1 cellular context compared by ENCODE assay signal in genomic region chr4:10123227-10124101, GRCh38.
TF ChIP-seq lines count a peak whose summit lies in the region.

No MANE protein-coding gene starts in this region.

TF ChIP-seq in HepG2, 621 proteins besides CTCF, POLR2A, EP300 and RAD21 (continued from another document and continues in another):
- peak; percentile 61 for TF ChIP-seq PAXIP1 (CRISPR knock-in tag; conservative IDR thresholded peaks at IDR 0.05)
- 0 out of 2 replicates have a peak, but pooled peaks have one; percentile 67 for TF ChIP-seq ZNF276 (CRISPR knock-in tag; IDR thresholded peaks at IDR 0.05; ENCODE audit: low read depth)
- peak; percentile 58 for TF ChIP-seq PHF5A (CRISPR knock-in tag; IDR thresholded peaks at IDR 0.05; ENCODE audit: low read depth, unreplicated experiment)
- no peak for TF ChIP-seq RNF219 (CRISPR knock-in tag; IDR thresholded peaks at IDR 0.05)
- TF ChIP-seq ZNF609 (CRISPR knock-in tag; IDR thresholded peaks at IDR 0.05; ENCODE audit: borderline replicate concordance), result no peak
- peak; percentile 25; the same call in 1 of the 2 replicates for TF ChIP-seq ELF1 (CRISPR knock-in tag; IDR thresholded peaks at IDR 0.05)
- TF ChIP-seq ZNF574 (CRISPR knock-in tag; IDR thresholded peaks at IDR 0.05), result 0 out of 2 replicates have a peak, but pooled peaks have one; percentile 4
- peak; percentile 54; the same call in 1 of the 2 replicates for TF ChIP-seq HNF4G (IDR thresholded peaks at IDR 0.05; ENCODE audit: borderline replicate concordance, low read depth, low read length)
- TF ChIP-seq HNF4G (CRISPR knock-in tag; IDR thresholded peaks at IDR 0.05; ENCODE audit: borderline replicate concordance, low read depth), result no peak; the same call in 1 of the 2 replicates
- TF ChIP-seq PITX1 (CRISPR knock-in tag; IDR thresholded peaks at IDR 0.05), result peak; percentile 52
- TF ChIP-seq MLX (CRISPR knock-in tag; IDR thresholded peaks at IDR 0.05), result peak; percentile 51; the same call in 1 of the 2 replicates
- peak; percentile 93 for TF ChIP-seq SAP130 (CRISPR knock-in tag; IDR thresholded peaks at IDR 0.05; ENCODE audit: low read depth)
- peak; percentile 71 for TF ChIP-seq ARID4A (CRISPR knock-in tag; IDR thresholded peaks at IDR 0.05; ENCODE audit: borderline replicate concordance)
- TF ChIP-seq ZNF44 (CRISPR knock-in tag; IDR thresholded peaks at IDR 0.05), result no peak
- TF ChIP-seq RXRB (CRISPR knock-in tag; IDR thresholded peaks at IDR 0.05; ENCODE audit: borderline replicate concordance), result peak; percentile 48; the same call in 1 of the 2 replicates
- no peak for TF ChIP-seq KMT2B (CRISPR knock-in tag; IDR thresholded peaks at IDR 0.05)
- no peak for TF ChIP-seq SP2 (CRISPR knock-in tag; IDR thresholded peaks at IDR 0.05)
- TF ChIP-seq AKNA (CRISPR knock-in tag; IDR thresholded peaks at IDR 0.05; ENCODE audit: borderline replicate concordance), result no peak
- TF ChIP-seq ZNF629 (CRISPR knock-in tag; conservative IDR thresholded peaks at IDR 0.05), result no peak
